Comparison of ENCODE assay signal across 15 cellular contexts in the genomic region with DNA sequence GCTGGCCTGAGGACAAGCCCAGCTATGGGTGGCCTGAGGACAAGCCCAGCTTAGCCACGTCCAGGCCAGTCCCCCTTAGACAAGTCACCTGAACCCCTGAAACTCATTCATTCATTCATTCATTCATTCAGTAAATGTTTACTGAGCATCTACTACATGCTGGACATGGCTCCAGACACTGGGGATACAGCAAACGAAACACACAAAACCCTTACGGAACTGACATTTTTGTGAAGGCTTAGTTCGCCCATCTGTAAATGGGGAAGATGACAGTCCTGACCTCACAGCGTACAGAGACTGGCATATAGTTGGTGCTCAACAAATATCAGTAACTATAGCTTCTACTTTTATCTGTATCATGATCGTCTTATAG. TPM values are rescaled to one million over a fixed set of nuclear protein-coding genes. Genes with fewer than 3 reads are reported as not detected.
A peak's percentile ranks its signal among the peaks of the same experiment; 100 is the strongest.
DNase-seq lines count a peak whose midpoint lies in the region; ATAC-seq, FAIRE-seq and TF ChIP-seq lines count a peak whose summit lies in the region.
"Had no signal": no experiment of that assay in that cellular context is flagged by ENCODE, and none has a peak within 500 bp of the region (broad histone marks: within the 10 kb centered on the region; RNA-seq: fewer than 3 reads in every experiment).

No MANE protein-coding gene starts in this region.

- H3K4ac ChIP-seq in neuronal stem cell (ENCODE audit: low read length): no peak overlapping the region

- H2BK120ac ChIP-seq in neuronal stem cell (ENCODE audit: low read depth, low read length): no peak overlapping the region

- H2BK15ac ChIP-seq in neuronal stem cell (ENCODE audit: low read length): peak overlapping the region; percentile 74

- no peak overlapping the region for H2BK5ac ChIP-seq in neuronal stem cell (ENCODE audit: low read length)

- no peaks in the 10 kb centered on the region; a peak in 1 of 5 replicates for H3K36me3 ChIP-seq in HepG2 (replicated peaks in 1 of 2; ENCODE audit: control insufficient read depth in 1 of 2, insufficient read depth in 2 of 2, low read length in 2 of 2)
- peaks cover 0 to 26% (median 2%) of the 10 kb centered on the region in 4 donors for H3K36me3 ChIP-seq in right lobe of liver
- no peaks in the 10 kb centered on the region for H3K36me3 ChIP-seq in neuronal stem cell (replicated peaks in 1 of 2; ENCODE audit: control insufficient read depth in 2 of 2, insufficient read depth in 2 of 2, low read length in 2 of 2)
- H3K36me3 ChIP-seq: BLaER1 had no signal

- no peak for TF ChIP-seq POLR2A in HepG2 (IDR thresholded peaks at IDR 0.05; ENCODE audit: insufficient read depth in 1 of 2, low read depth in 2 of 2, low read length in 2 of 2)
- no peak for TF ChIP-seq POLR2A in right lobe of liver (IDR thresholded peaks at IDR 0.05)

- FAIRE-seq in HepG2 (lab: Jason Lieb, UNC) (no peak), urothelium cell line (lab: Jason Lieb, UNC) (peak; percentile 62)

- CTCF ChIA-PET in HepG2 (lab: Yijun Ruan, JAX; ENCODE audit: low intra/inter-chr PET ratio, low total read pairs): no interaction called here

- H4K8ac ChIP-seq in neuronal stem cell (ENCODE audit: low read depth, low read length): no peak overlapping the region

- no peaks in the 10 kb centered on the region for H4K20me1 ChIP-seq in HepG2 (ENCODE audit: insufficient read depth, low read length)
- H4K20me1 ChIP-seq: BLaER1 had no signal

- POLR2A ChIA-PET in HepG2 (lab: Yijun Ruan, JAX): interaction anchor here (1.5 kb wide), 1 partner anchor 8 kb away, joined by 3 read pairs; no protein-coding TSS in a partner anchor

- H3K27me3 ChIP-seq in HepG2 (ENCODE audit: control insufficient read depth in 1 of 2, insufficient read depth in 2 of 2, low read length in 2 of 2) (no peaks in the 10 kb centered on the region), right lobe of liver (no peaks in the 10 kb centered on the region), neuronal stem cell (ENCODE audit: control insufficient read depth in 3 of 3, insufficient read depth in 3 of 3, low read depth in 1 of 3, low read length in 3 of 3) (no peaks in the 10 kb centered on the region)
- H3K27me3 ChIP-seq: BLaER1 had no signal

- intact Hi-C loops in HepG2 (cut with micrococcal nuclease; ENCODE audit: unreplicated experiment): no loop called here
- intact Hi-C loops in right lobe of liver (cut with DNase I): no loop called here

- H3K9me3 ChIP-seq in HepG2 (ENCODE audit: low read length) (no peaks in the 10 kb centered on the region), right lobe of liver (no peaks in the 10 kb centered on the region), neuronal stem cell (replicated peaks in 1 of 2; ENCODE audit: control insufficient read depth in 2 of 2, insufficient read depth in 1 of 2, low read depth in 1 of 2, low read length in 2 of 2) (peaks cover 3 to 4% of the 10 kb centered on the region in 2 donors)
- H3K9me3 ChIP-seq: BLaER1 had no signal

- H2BK12ac ChIP-seq in neuronal stem cell (ENCODE audit: low read length): no peak overlapping the region

- DNase-seq in HepG2 (ENCODE audit: low spot score): no peak
- no peak for DNase-seq in right lobe of liver
- DNase-seq in neuronal stem cell (ENCODE audit: low spot score): no peak
- DNase-seq in urothelium cell line (ENCODE audit: low spot score): no peak
- no peak for DNase-seq in NCI-H1694 (lab: John Stamatoyannopoulos, UW)
- DNase-seq in COLO829 (ENCODE audit: low spot score): no peak
- DNase-seq: 8988T; Calu3; CD4-positive, alpha-beta memory T cell; DMS79 treated with DMSO at 0.1 percent for 48 hours; GF-D8; GOT3; H7 had no signal

- H2AK5ac ChIP-seq in neuronal stem cell (ENCODE audit: low read depth, low read length): peak overlapping the region; percentile 56

- H3K14ac ChIP-seq in neuronal stem cell (ENCODE audit: low read length): no peak overlapping the region

- H3K4me3 ChIP-seq in HepG2 (replicated peaks in 1 of 3; ENCODE audit: insufficient read depth in 1 of 3, low read depth in 2 of 3, low read length in 3 of 3) (no peak overlapping the region), right lobe of liver (no peak overlapping the region), neuronal stem cell (ENCODE audit: low read length in 2 of 2) (no peak overlapping the region)
- H3K4me3 ChIP-seq: BLaER1 had no signal

- no peak for TF ChIP-seq RAD21 in HepG2 (CRISPR knock-in tag; IDR thresholded peaks at IDR 0.05)

- H2AFZ ChIP-seq in HepG2 (ENCODE audit: low read length) (no peak overlapping the region), neuronal stem cell (ENCODE audit: low read length) (no peak overlapping the region)

- no peaks in the 10 kb centered on the region for H3K79me2 ChIP-seq in HepG2 (ENCODE audit: insufficient read depth, low read length)

- ATAC-seq in HepG2 (no peak), right lobe of liver (no peak)
- ATAC-seq: HCT116 had no signal

- no peaks in the 10 kb centered on the region for H3K79me1 ChIP-seq in neuronal stem cell (ENCODE audit: low read depth, low read length)

- WGBS in HepG2 (ENCODE audit: low lambda C conversion rate): 91% methylated on average over 5 of the region's 6 CpGs
- 69% methylated on average over 3 of the region's 6 CpGs for WGBS in right lobe of liver (ENCODE audit: insufficient coverage, low coverage, low lambda C conversion rate, missing lambda C conversion rate)
- no CpG with 5 or more reads among the region's 6 CpGs for WGBS in neuronal stem cell (ENCODE audit: extremely low coverage in 2 of 2, insufficient read length in 2 of 2, insufficient replicate concordance in 1 of 2), 2 donors

- no TSS peak for BruUV-seq in HepG2 (replicated peaks; lab: Mats Ljungman, UMichigan)

- TF ChIP-seq EP300 in HepG2 (IDR thresholded peaks at IDR 0.05; ENCODE audit: low read depth in 2 of 2, low read length in 2 of 2) (no peak), HepG2 (CRISPR knock-in tag; IDR thresholded peaks at IDR 0.05; ENCODE audit: borderline replicate concordance) (no peak)

- H3K27ac ChIP-seq in HepG2 (ENCODE audit: extremely low read length, insufficient read depth, low read length): no peak overlapping the region
- no peak overlapping the region for H3K27ac ChIP-seq in right lobe of liver
- H3K27ac ChIP-seq in neuronal stem cell (replicated peaks; ENCODE audit: low read length): no peak overlapping the region
- H3K27ac ChIP-seq: BLaER1 had no signal

- no peak overlapping the region for H3K23ac ChIP-seq in neuronal stem cell (ENCODE audit: low read depth, low read length, poor library complexity)

- H3K4me1 ChIP-seq in HepG2 (ENCODE audit: insufficient read depth, low read length): no peaks in the 10 kb centered on the region
- no peaks in the 10 kb centered on the region for H3K4me1 ChIP-seq in right lobe of liver
- no peaks in the 10 kb centered on the region for H3K4me1 ChIP-seq in neuronal stem cell (ENCODE audit: control insufficient read depth in 2 of 2, insufficient read depth in 1 of 2, low read depth in 1 of 2, low read length in 2 of 2)

- no peak overlapping the region for H4K91ac ChIP-seq in neuronal stem cell (ENCODE audit: low read depth, low read length, poor library complexity)

- H3K9ac ChIP-seq in HepG2 (ENCODE audit: insufficient read depth, low read depth, low read length) (no peak overlapping the region), neuronal stem cell (ENCODE audit: low read depth, low read length, poor library complexity) (no peak overlapping the region)
- H3K9ac ChIP-seq: BLaER1 had no signal

- H3K18ac ChIP-seq in neuronal stem cell (ENCODE audit: low read length): no peak overlapping the region

- H3K4me2 ChIP-seq in HepG2 (ENCODE audit: low read depth, low read length) (no peak overlapping the region), neuronal stem cell (ENCODE audit: insufficient read depth, low read length, poor library complexity, severe bottlenecking) (no peak overlapping the region)
- H3K4me2 ChIP-seq: BLaER1 had no signal

- TF ChIP-seq CTCF in HepG2 (CRISPR knock-in tag; IDR thresholded peaks at IDR 0.05) (no peak), right lobe of liver (IDR thresholded peaks at IDR 0.05) (no peak)

- in situ Hi-C loops in HepG2 (cut with HindIII; ENCODE audit: extremely low pct_ligation_motif_present, low pct_unique_long_range_greater_than_20kb): no loop called here

RNA-seq across cellular contexts. Expression of gene PPL, which starts 37.5 kb away (rescaled TPM):
- total RNA-seq in HepG2 (2016; rRNA removed; fragmentation: Illumina TruSeq; extraction: Trizol): 4.4 and 6.6 TPM in 2 replicates
- total RNA-seq in HepG2 (2016; cell fraction: cytosol; rRNA removed; fragmentation: Illumina TruSeq; extraction: Trizol; ENCODE audit: low read depth): 1.1 and 1.5 TPM in 2 replicates
- 3.3 and 6.8 TPM in 2 replicates for total RNA-seq in HepG2 (2016; cell fraction: insoluble cytoplasmic fraction; rRNA removed; fragmentation: Illumina TruSeq; extraction: Trizol)
- total RNA-seq in HepG2 (2016; cell fraction: membrane; rRNA removed; fragmentation: Illumina TruSeq; extraction: Trizol): 1.8 and 2.4 TPM in 2 replicates
- total RNA-seq in HepG2 (2016; cell fraction: nucleus; rRNA removed; fragmentation: Illumina TruSeq; extraction: Trizol): 8.8 and 10.7 TPM in 2 replicates
- polyA plus RNA-seq in HepG2 (2011; rRNA removed): 5.7 and 7.5 TPM in 2 replicates
- polyA plus RNA-seq in HepG2 (2011; cell fraction: cytosol; rRNA removed): 4.1 and 4.4 TPM in 2 replicates
- 19.1 and 22.6 TPM in 2 replicates for polyA plus RNA-seq in HepG2 (2011; cell fraction: nucleus; rRNA removed)
- 5.2 and 7.1 TPM in 2 replicates for polyA plus RNA-seq in HepG2 (2012)
- 0.62 and 0.73 TPM in 2 replicates for polyA plus RNA-seq in HepG2 (2016; cell fraction: cytosol; fragmentation: Illumina TruSeq; extraction: Trizol; ENCODE audit: low read depth)
- 2.7 and 3.1 TPM in 2 replicates for polyA plus RNA-seq in HepG2 (2016; cell fraction: insoluble cytoplasmic fraction; fragmentation: Illumina TruSeq; extraction: Trizol; ENCODE audit: low read depth)
- 0.72 and 0.92 TPM in 2 replicates for polyA plus RNA-seq in HepG2 (2016; cell fraction: membrane; fragmentation: Illumina TruSeq; extraction: Trizol; ENCODE audit: low read depth)
- 14.4 and 14.5 TPM in 2 replicates for polyA plus RNA-seq in HepG2 (2016; cell fraction: nucleus; fragmentation: Illumina TruSeq; extraction: Trizol; ENCODE audit: insufficient read depth, low read depth)
- 9.9 and 18.8 TPM in 2 replicates for polyA minus RNA-seq in HepG2 (2011; rRNA and poly(A)+ RNA removed; ENCODE audit: low replicate concordance)
- polyA minus RNA-seq in HepG2 (2011; cell fraction: cytosol; rRNA and poly(A)+ RNA removed): 6.1 and 7.4 TPM in 2 replicates
- 7.3 and 10.2 TPM in 2 replicates for polyA minus RNA-seq in HepG2 (2011; cell fraction: nucleus; rRNA and poly(A)+ RNA removed)
- total RNA-seq in right lobe of liver: 10 to 100 TPM in 4 of 6 experiments, 1 to 10 TPM in 2; 6.9 to 23.8 (median 14.4) TPM
- polyA plus RNA-seq in neuronal stem cell (2013, experiment 1 of 2): 0.82 TPM
- polyA plus RNA-seq in neuronal stem cell (2013, experiment 2 of 2): 0.98 TPM
- total RNA-seq: CD4-positive, alpha-beta memory T cell had no signal

RNA-seq across cellular contexts. Expression of gene UBN1, which starts 52.2 kb away (rescaled TPM):
- total RNA-seq in HepG2 (2016; rRNA removed; fragmentation: Illumina TruSeq; extraction: Trizol) (19.4 and 23.5 TPM in 2 replicates), right lobe of liver (10 to 100 TPM; 12.0 to 18.6 (median 16.2) TPM)
- 3.2 and 3.4 TPM in 2 replicates for total RNA-seq in HepG2 (2016; cell fraction: cytosol; rRNA removed; fragmentation: Illumina TruSeq; extraction: Trizol; ENCODE audit: low read depth)
- total RNA-seq in HepG2 (2016; cell fraction: insoluble cytoplasmic fraction; rRNA removed; fragmentation: Illumina TruSeq; extraction: Trizol): 16.5 and 23.4 TPM in 2 replicates
- 7.7 and 8.3 TPM in 2 replicates for total RNA-seq in HepG2 (2016; cell fraction: membrane; rRNA removed; fragmentation: Illumina TruSeq; extraction: Trizol)
- 21.8 and 22.1 TPM in 2 replicates for total RNA-seq in HepG2 (2016; cell fraction: nucleus; rRNA removed; fragmentation: Illumina TruSeq; extraction: Trizol)
- polyA plus RNA-seq in HepG2 (2011; rRNA removed): 10.6 TPM in 2 replicates
- polyA plus RNA-seq in HepG2 (2011; cell fraction: cytosol; rRNA removed): 6.2 and 7.7 TPM in 2 replicates
- 31.3 and 37.9 TPM in 2 replicates for polyA plus RNA-seq in HepG2 (2011; cell fraction: nucleus; rRNA removed)
- polyA plus RNA-seq in HepG2 (2012): 12.1 and 15.1 TPM in 2 replicates
- polyA plus RNA-seq in HepG2 (2016; cell fraction: cytosol; fragmentation: Illumina TruSeq; extraction: Trizol; ENCODE audit: low read depth): 0.95 and 1.1 TPM in 2 replicates
- 13.1 and 16.1 TPM in 2 replicates for polyA plus RNA-seq in HepG2 (2016; cell fraction: insoluble cytoplasmic fraction; fragmentation: Illumina TruSeq; extraction: Trizol; ENCODE audit: low read depth)
- polyA plus RNA-seq in HepG2 (2016; cell fraction: membrane; fragmentation: Illumina TruSeq; extraction: Trizol; ENCODE audit: low read depth): 2.9 and 3.3 TPM in 2 replicates
- 28.3 and 29.1 TPM in 2 replicates for polyA plus RNA-seq in HepG2 (2016; cell fraction: nucleus; fragmentation: Illumina TruSeq; extraction: Trizol; ENCODE audit: insufficient read depth, low read depth)
- polyA minus RNA-seq in HepG2 (2011; rRNA and poly(A)+ RNA removed; ENCODE audit: low replicate concordance): 31.7 and 41.5 TPM in 2 replicates
- polyA minus RNA-seq in HepG2 (2011; cell fraction: cytosol; rRNA and poly(A)+ RNA removed): 9.0 and 10.1 TPM in 2 replicates
- 20.9 and 24.1 TPM in 2 replicates for polyA minus RNA-seq in HepG2 (2011; cell fraction: nucleus; rRNA and poly(A)+ RNA removed)
- polyA plus RNA-seq in neuronal stem cell (2013, experiment 1 of 2): 23.1 TPM
- 23.3 TPM for polyA plus RNA-seq in neuronal stem cell (2013, experiment 2 of 2)

RNA-seq across cellular contexts. Expression of gene GLYR1, which starts 52.4 kb away (rescaled TPM):
- 48.7 and 65.0 TPM in 2 replicates for total RNA-seq in HepG2 (2016; rRNA removed; fragmentation: Illumina TruSeq; extraction: Trizol)
- total RNA-seq in HepG2 (2016; cell fraction: cytosol; rRNA removed; fragmentation: Illumina TruSeq; extraction: Trizol; ENCODE audit: low read depth): 15.9 and 19.4 TPM in 2 replicates
- 45.2 and 62.7 TPM in 2 replicates for total RNA-seq in HepG2 (2016; cell fraction: insoluble cytoplasmic fraction; rRNA removed; fragmentation: Illumina TruSeq; extraction: Trizol)
- total RNA-seq in HepG2 (2016; cell fraction: membrane; rRNA removed; fragmentation: Illumina TruSeq; extraction: Trizol): 15.9 and 18.0 TPM in 2 replicates
- 42.0 and 52.4 TPM in 2 replicates for total RNA-seq in HepG2 (2016; cell fraction: nucleus; rRNA removed; fragmentation: Illumina TruSeq; extraction: Trizol)
- polyA plus RNA-seq in HepG2 (2011; rRNA removed): 28.3 and 35.0 TPM in 2 replicates
- 19.7 and 20.6 TPM in 2 replicates for polyA plus RNA-seq in HepG2 (2011; cell fraction: cytosol; rRNA removed)
- 37.8 and 42.0 TPM in 2 replicates for polyA plus RNA-seq in HepG2 (2011; cell fraction: nucleus; rRNA removed)
- 24.7 and 35.3 TPM in 2 replicates for polyA plus RNA-seq in HepG2 (2012)
- 5.7 and 7.1 TPM in 2 replicates for polyA plus RNA-seq in HepG2 (2016; cell fraction: cytosol; fragmentation: Illumina TruSeq; extraction: Trizol; ENCODE audit: low read depth)
- 52.7 and 61.5 TPM in 2 replicates for polyA plus RNA-seq in HepG2 (2016; cell fraction: insoluble cytoplasmic fraction; fragmentation: Illumina TruSeq; extraction: Trizol; ENCODE audit: low read depth)
- 9.9 and 13.3 TPM in 2 replicates for polyA plus RNA-seq in HepG2 (2016; cell fraction: membrane; fragmentation: Illumina TruSeq; extraction: Trizol; ENCODE audit: low read depth)
- polyA plus RNA-seq in HepG2 (2016; cell fraction: nucleus; fragmentation: Illumina TruSeq; extraction: Trizol; ENCODE audit: insufficient read depth, low read depth): 79.5 and 95.5 TPM in 2 replicates
- 31.8 and 71.0 TPM in 2 replicates for polyA minus RNA-seq in HepG2 (2011; rRNA and poly(A)+ RNA removed; ENCODE audit: low replicate concordance)
- 7.9 and 8.7 TPM in 2 replicates for polyA minus RNA-seq in HepG2 (2011; cell fraction: cytosol; rRNA and poly(A)+ RNA removed)
- 30.6 and 30.8 TPM in 2 replicates for polyA minus RNA-seq in HepG2 (2011; cell fraction: nucleus; rRNA and poly(A)+ RNA removed)
- total RNA-seq in right lobe of liver: 10 to 100 TPM; 33.1 to 55.2 (median 51.2) TPM
- 45.6 TPM for polyA plus RNA-seq in neuronal stem cell (2013, experiment 1 of 2)
- 46.1 TPM for polyA plus RNA-seq in neuronal stem cell (2013, experiment 2 of 2)

RNA-seq across cellular contexts. Expression of gene SEC14L5, which starts 58.7 kb away (rescaled TPM):
- total RNA-seq in HepG2 (2016; rRNA removed; fragmentation: Illumina TruSeq; extraction: Trizol): 0.36 and 0.42 TPM in 2 replicates
- total RNA-seq in HepG2 (2016; cell fraction: cytosol; rRNA removed; fragmentation: Illumina TruSeq; extraction: Trizol; ENCODE audit: low read depth): 0.09 TPM in 1 of 2 replicates, not detected in the other
- total RNA-seq in HepG2 (2016; cell fraction: insoluble cytoplasmic fraction; rRNA removed; fragmentation: Illumina TruSeq; extraction: Trizol): 0.34 and 0.43 TPM in 2 replicates
- total RNA-seq in HepG2 (2016; cell fraction: membrane; rRNA removed; fragmentation: Illumina TruSeq; extraction: Trizol): 0.19 and 0.21 TPM in 2 replicates
- total RNA-seq in HepG2 (2016; cell fraction: nucleus; rRNA removed; fragmentation: Illumina TruSeq; extraction: Trizol): 0.34 and 0.43 TPM in 2 replicates
- 0.40 and 0.60 TPM in 2 replicates for polyA plus RNA-seq in HepG2 (2011; rRNA removed)
- 0.31 and 0.44 TPM in 2 replicates for polyA plus RNA-seq in HepG2 (2011; cell fraction: cytosol; rRNA removed)
- polyA plus RNA-seq in HepG2 (2011; cell fraction: nucleus; rRNA removed): 1.3 and 1.5 TPM in 2 replicates
- 0.59 and 1.0 TPM in 2 replicates for polyA plus RNA-seq in HepG2 (2012)
- 0.02 TPM in 2 replicates for polyA plus RNA-seq in HepG2 (2016; cell fraction: cytosol; fragmentation: Illumina TruSeq; extraction: Trizol; ENCODE audit: low read depth)
- polyA plus RNA-seq in HepG2 (2016; cell fraction: insoluble cytoplasmic fraction; fragmentation: Illumina TruSeq; extraction: Trizol; ENCODE audit: low read depth): 0.32 and 0.43 TPM in 2 replicates
- polyA plus RNA-seq in HepG2 (2016; cell fraction: membrane; fragmentation: Illumina TruSeq; extraction: Trizol; ENCODE audit: low read depth): 0.08 and 0.14 TPM in 2 replicates
- 0.31 and 0.41 TPM in 2 replicates for polyA plus RNA-seq in HepG2 (2016; cell fraction: nucleus; fragmentation: Illumina TruSeq; extraction: Trizol; ENCODE audit: insufficient read depth, low read depth)
- 0.16 and 1.5 TPM in 2 replicates for polyA minus RNA-seq in HepG2 (2011; rRNA and poly(A)+ RNA removed; ENCODE audit: low replicate concordance)
- polyA minus RNA-seq in HepG2 (2011; cell fraction: cytosol; rRNA and poly(A)+ RNA removed): 0.18 and 0.49 TPM in 2 replicates
- 0.64 and 0.75 TPM in 2 replicates for polyA minus RNA-seq in HepG2 (2011; cell fraction: nucleus; rRNA and poly(A)+ RNA removed)
- 1 to 10 TPM in 1 of 6 experiments, under 1 TPM in 4, not detected in 1; 0.09 to 1.1 (median 0.60) TPM for total RNA-seq in right lobe of liver
- 0.11 TPM for polyA plus RNA-seq in neuronal stem cell (2013, experiment 1 of 2)
- 0.08 TPM for polyA plus RNA-seq in neuronal stem cell (2013, experiment 2 of 2)
- total RNA-seq: CD4-positive, alpha-beta memory T cell had no signal
- polyA plus RNA-seq: CD4-positive, alpha-beta memory T cell had no signal
